8 cellular contexts compared by ENCODE assay signal in the genomic region with DNA sequence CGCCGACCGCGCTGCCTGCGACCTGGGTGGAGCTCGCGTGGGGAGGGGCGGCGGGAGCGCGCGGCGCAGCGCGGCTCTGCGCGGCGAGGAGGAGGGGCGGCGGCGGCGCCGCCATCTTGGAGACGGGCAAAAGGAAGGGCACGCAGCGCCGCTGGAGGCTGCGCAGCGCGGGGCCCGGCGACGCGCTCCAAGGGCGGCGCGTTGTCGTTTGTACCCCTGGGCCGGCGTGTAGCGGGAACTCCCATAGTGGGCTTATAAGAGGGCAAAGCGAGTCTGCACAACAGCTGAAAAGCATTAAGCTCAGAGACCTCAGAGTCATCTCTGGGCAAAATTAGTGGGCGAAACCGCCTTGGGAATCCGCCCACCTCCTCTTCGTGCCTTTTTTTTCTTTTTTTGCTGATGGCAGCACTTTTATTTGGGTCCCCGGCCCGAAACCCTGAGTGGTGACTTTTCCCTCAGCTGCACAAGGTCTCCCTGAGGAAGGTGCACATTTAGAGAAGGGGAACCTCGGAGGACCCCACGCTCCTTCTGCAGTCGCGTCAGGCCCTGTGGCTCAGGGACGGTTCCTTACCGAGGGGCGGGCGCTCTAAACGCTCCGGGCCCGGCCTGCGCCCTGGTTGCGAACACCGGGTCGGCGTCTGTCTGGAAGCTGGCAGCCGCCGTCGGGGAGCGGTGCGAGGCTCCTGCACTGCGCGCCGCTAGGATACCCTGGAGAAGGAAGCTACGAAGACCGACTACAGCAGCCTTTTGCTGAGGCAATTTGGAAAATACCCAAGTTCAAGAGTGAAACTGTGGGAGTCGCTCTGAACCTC. TPM values are rescaled to one million over a fixed set of nuclear protein-coding genes. Genes with fewer than 3 reads are reported as not detected.
DNase-seq lines count a peak whose midpoint lies in the region; ATAC-seq and TF ChIP-seq lines count a peak whose summit lies in the region.

No MANE protein-coding gene starts in this region.

- H2AK9ac ChIP-seq in IMR-90 (replicated peaks; ENCODE audit: low read depth, low read length, poor library complexity): peak overlapping the region; percentile 74

- H3K27ac Mint-ChIP-seq in naive thymus-derived CD8-positive, alpha-beta T cell: peak overlapping the region; percentile 54 to 96 (median 94)
- H3K27ac Mint-ChIP-seq in stimulated activated naive B cell treated with anti-CD40 and anti-IgM and Interleukin-4, amounts not matched to agents 10 μg/mL and 1 μg/mL and 100 μg/mL, for 72 hours: peak overlapping the region; percentile 97

- DNase-seq in DMS153 (lab: John Stamatoyannopoulos, UW) (peak; percentile 79), IMR-90 (peak; percentile 80), activated T-helper 1 cell treated with Interleukin-2 at 50 U/mL for 16 hours (ENCODE audit: low read depth) (peak; percentile 87), fibroblast of lung (ENCODE audit: low read depth in 2 of 2) (peak; percentile 80 to 83)
- peak; percentile 76 to 91 (median 85) for DNase-seq in naive thymus-derived CD8-positive, alpha-beta T cell
- peak; percentile 85 for DNase-seq in stimulated activated naive B cell treated with anti-CD40 and anti-IgM and Interleukin-4, amounts not matched to agents 10 μg/mL and 1 μg/mL and 100 μg/mL, for 72 hours

- H3K27me3 Mint-ChIP-seq in naive thymus-derived CD8-positive, alpha-beta T cell: no peaks in the 10 kb centered on the region
- no peaks in the 10 kb centered on the region for H3K27me3 Mint-ChIP-seq in stimulated activated naive B cell treated with anti-CD40 and anti-IgM and Interleukin-4, amounts not matched to agents 10 μg/mL and 1 μg/mL and 100 μg/mL, for 72 hours

- POLR2A ChIA-PET in IMR-90 (lab: Charles Lee; ENCODE audit: unreplicated experiment): no interaction called here
- POLR2A ChIA-PET in naive thymus-derived CD8-positive, alpha-beta T cell (lab: Charles Lee): interaction anchor here (0.6 to 3.5 kb wide), 23 partner anchors 9 to 1119 kb away, joined by 3 to 67 read pairs (median 4); a partner anchor contains a TSS

- peak overlapping the region; percentile 63 for H3K56ac ChIP-seq in IMR-90 (ENCODE audit: extremely low read depth, insufficient read depth, low read length)

- no peaks in the 10 kb centered on the region for H3K27me3 ChIP-seq in IMR-90 (ENCODE audit: control insufficient read depth, insufficient read depth, low read length)
- no peaks in the 10 kb centered on the region for H3K27me3 ChIP-seq in fibroblast of lung (ENCODE audit: control insufficient read depth, insufficient read depth, low read length)

- CTCF ChIA-PET in IMR-90 (lab: Yijun Ruan, JAX): interaction anchor here (0.6 to 2.2 kb wide), 6 partner anchors 13 to 290 kb away, joined by 3 to 14 read pairs (median 4); no protein-coding TSS in a partner anchor

- H3K79me1 ChIP-seq in IMR-90 (ENCODE audit: low read depth in 1 of 2, low read length in 2 of 2): peaks cover 6 to 17% of the 10 kb centered on the region in 2 experiments; a peak in 2 of 4 replicates

- no peak for TF ChIP-seq RAD21 in IMR-90 (IDR thresholded peaks at IDR 0.05; ENCODE audit: low read length)

- H3K36me3 ChIP-seq in IMR-90 (ENCODE audit: control insufficient read depth, insufficient read depth, low read length) (no peaks in the 10 kb centered on the region), fibroblast of lung (ENCODE audit: control insufficient read depth, insufficient read depth, low read length) (no peaks in the 10 kb centered on the region)

- no TSS peak for BruUV-seq in IMR-90 (replicated peaks; lab: Mats Ljungman, UMichigan)

- no peak overlapping the region for H2BK15ac ChIP-seq in IMR-90 (ENCODE audit: low read depth, low read length)

- peaks cover 19 to 44% (median 34%) of the 10 kb centered on the region in 4 donors for H3K4me1 Mint-ChIP-seq in naive thymus-derived CD8-positive, alpha-beta T cell
- peaks cover 11 to 37% of the 10 kb centered on the region in 2 donors for H3K4me1 Mint-ChIP-seq in stimulated activated naive B cell treated with anti-CD40 and anti-IgM and Interleukin-4, amounts not matched to agents 10 μg/mL and 1 μg/mL and 100 μg/mL, for 72 hours

- H2BK5ac ChIP-seq in IMR-90 (ENCODE audit: low read depth, low read length, poor library complexity, severe bottlenecking): peak overlapping the region; percentile 52

- no peak overlapping the region for H2AK5ac ChIP-seq in IMR-90 (ENCODE audit: low read depth, low read length)

- peak overlapping the region; percentile 69 for H3K9ac ChIP-seq in IMR-90 (ENCODE audit: low read depth, low read length)
- peak overlapping the region; percentile 76 for H3K9ac ChIP-seq in fibroblast of lung (ENCODE audit: insufficient read depth, low read length)

- H3K18ac ChIP-seq in IMR-90 (ENCODE audit: low read depth, low read length): peak overlapping the region; percentile 10

- H3K79me2 ChIP-seq in fibroblast of lung (ENCODE audit: control insufficient read depth, insufficient read depth, low read length): peaks cover 43% of the 10 kb centered on the region

- dilution Hi-C loops in IMR-90 (cut with HindIII; ENCODE audit: low sequenced_read_pairs, unreplicated experiment): no loop called here

- peak overlapping the region; percentile 86 for H4K5ac ChIP-seq in IMR-90 (ENCODE audit: low read depth, low read length)

- peak overlapping the region; percentile 53 for H4K91ac ChIP-seq in IMR-90 (ENCODE audit: insufficient read depth, low read depth, low read length)

- peak overlapping the region; percentile 91 to 93 for H4K8ac ChIP-seq in IMR-90 (ENCODE audit: low read depth in 2 of 2, low read length in 2 of 2)

- no peaks in the 10 kb centered on the region for H3K9me3 ChIP-seq in IMR-90 (ENCODE audit: control insufficient read depth, insufficient read depth, low read length)
- no peaks in the 10 kb centered on the region for H3K9me3 ChIP-seq in fibroblast of lung (ENCODE audit: control insufficient read depth, insufficient read depth, low read depth, low read length)

- H3K9me1 ChIP-seq in IMR-90 (ENCODE audit: insufficient read depth, low read length): peaks cover 6% of the 10 kb centered on the region; the same call in 1 of the 2 replicates

- WGBS in IMR-90 (ENCODE audit: extremely low coverage in 2 of 2, insufficient read length in 1 of 2), 2 experiments: 5% methylated on average over 19 of the region's 75 CpGs; no CpG with 5 or more reads in 1 of the 2 experiments

- H3K27ac ChIP-seq in IMR-90 (ENCODE audit: insufficient read depth, low read length) (peak overlapping the region; percentile 66), fibroblast of lung (ENCODE audit: insufficient read depth, low read length) (peak overlapping the region; percentile 77)

- no peak for TF ChIP-seq POLR2A in IMR-90 (IDR thresholded peaks at IDR 0.05; ENCODE audit: low read depth, low read length)

- peak overlapping the region; percentile 55 for H3K4me3 ChIP-seq in IMR-90 (ENCODE audit: insufficient read depth, low read depth, low read length)
- H3K4me3 ChIP-seq in fibroblast of lung (replicated peaks in 1 of 4; ENCODE audit: control extremely low read depth in 1 of 4, insufficient read depth in 1 of 4, low read depth in 3 of 4, low read length in 4 of 4): peak overlapping the region; percentile 69 to 88 (median 74)

- peak overlapping the region; percentile 83 to 94 (median 88) for H3K4me3 Mint-ChIP-seq in naive thymus-derived CD8-positive, alpha-beta T cell
- H3K4me3 Mint-ChIP-seq in stimulated activated naive B cell treated with anti-CD40 and anti-IgM and Interleukin-4, amounts not matched to agents 10 μg/mL and 1 μg/mL and 100 μg/mL, for 72 hours: peak overlapping the region; percentile 90 to 94

- in situ Hi-C loops in IMR-90 (cut with MboI; ENCODE audit: low sequenced_read_pairs): loop anchor here (25.0 kb wide), 1 partner anchor 686 kb away; a partner anchor contains a TSS

- TF ChIP-seq CTCF in IMR-90 (conservative IDR thresholded peaks at IDR 0.05; ENCODE audit: low read depth, low read length): no peak
- no peak for TF ChIP-seq CTCF in fibroblast of lung (conservative IDR thresholded peaks at IDR 0.05 in 1 of 2, IDR thresholded peaks at IDR 0.05 in 1 of 2; ENCODE audit: low read depth in 1 of 2, low read length in 2 of 2)

- H3K23ac ChIP-seq in IMR-90 (ENCODE audit: low read depth, low read length): peak overlapping the region; percentile 80

- H4K20me1 ChIP-seq in IMR-90 (ENCODE audit: insufficient read depth, low read length) (peaks cover 32% of the 10 kb centered on the region), fibroblast of lung (ENCODE audit: control insufficient read depth, extremely low read depth, insufficient read depth, low read length) (no peaks in the 10 kb centered on the region)

- peak overlapping the region; percentile 95 for H2AFZ ChIP-seq in IMR-90 (replicated peaks; ENCODE audit: low read length, poor library complexity)
- peak overlapping the region; percentile 95 for H2AFZ ChIP-seq in fibroblast of lung (ENCODE audit: low read length)

- no peaks in the 10 kb centered on the region for H3K9me3 Mint-ChIP-seq in naive thymus-derived CD8-positive, alpha-beta T cell
- H3K9me3 Mint-ChIP-seq in stimulated activated naive B cell treated with anti-CD40 and anti-IgM and Interleukin-4, amounts not matched to agents 10 μg/mL and 1 μg/mL and 100 μg/mL, for 72 hours: no peaks in the 10 kb centered on the region

- intact Hi-C loops in IMR-90 (cut with micrococcal nuclease): loop anchor here (1.0 kb wide), 1 partner anchor 19 kb away; a partner anchor contains a TSS

- no peaks in the 10 kb centered on the region; the same call in 1 of the 2 replicates for H3K4me1 ChIP-seq in IMR-90 (ENCODE audit: control insufficient read depth, insufficient read depth, low read length)
- H3K4me1 ChIP-seq in fibroblast of lung (ENCODE audit: control insufficient read depth, extremely low read depth, insufficient read depth, low read length): peaks cover 2% of the 10 kb centered on the region

- peak overlapping the region; percentile 68 for H3K4ac ChIP-seq in IMR-90 (ENCODE audit: low read depth, low read length)

- peak overlapping the region; percentile 75 for H3K14ac ChIP-seq in IMR-90 (replicated peaks; ENCODE audit: low read depth, low read length)

- 0 out of 2 replicates have a peak overlapping the region, but pooled peaks have one; percentile 3 for H2BK120ac ChIP-seq in IMR-90 (ENCODE audit: low read depth, low read length)

- H3K4me2 ChIP-seq in IMR-90 (ENCODE audit: low read depth, low read length) (peak overlapping the region; percentile 90), fibroblast of lung (ENCODE audit: extremely low read depth, insufficient read depth, low read length) (peak overlapping the region; percentile 93)

- no peaks in the 10 kb centered on the region for H3K36me3 Mint-ChIP-seq in naive thymus-derived CD8-positive, alpha-beta T cell
- peaks cover 0 to 9% of the 10 kb centered on the region in 2 donors for H3K36me3 Mint-ChIP-seq in stimulated activated naive B cell treated with anti-CD40 and anti-IgM and Interleukin-4, amounts not matched to agents 10 μg/mL and 1 μg/mL and 100 μg/mL, for 72 hours

- ATAC-seq in GM21528 (IDR thresholded peaks at IDR 0.05; ENCODE audit: low FRiP score, unreplicated experiment): peak; percentile 88
- ATAC-seq in IMR-90 (ENCODE audit: low read depth): peak; percentile 96
- peak; percentile 89 to 91 for ATAC-seq in naive thymus-derived CD8-positive, alpha-beta T cell
- ATAC-seq in stimulated activated naive B cell treated with anti-CD40 and anti-IgM and Interleukin-4, amounts not matched to agents 10 μg/mL and 1 μg/mL and 100 μg/mL, for 72 hours (replicated peaks): peak; percentile 92 to 94

- H2BK20ac ChIP-seq in IMR-90 (ENCODE audit: low read depth, low read length): no peak overlapping the region

RNA-seq across cellular contexts. Expression of a gene that starts 0.4 kb away (rescaled TPM):
- total RNA-seq in IMR-90 (2012; rRNA removed) (59.9 and 64.4 TPM in 2 replicates), fibroblast of lung (40.6 and 48.0 TPM in 2 replicates)
- polyA plus RNA-seq in IMR-90 (2012; rRNA removed) (36.8 and 39.0 TPM in 2 replicates), fibroblast of lung (63.4 and 64.6 TPM in 2 replicates)
- 11.1 and 17.7 TPM in 2 replicates for polyA plus RNA-seq in IMR-90 (2012; cell fraction: cytosol; rRNA removed)
- polyA plus RNA-seq in IMR-90 (2012; cell fraction: nucleus; rRNA removed; ENCODE audit: low replicate concordance): 4.8 and 25.7 TPM in 2 replicates
- polyA plus RNA-seq in PFSK-1 (2012; ENCODE audit: insufficient read length, low read depth): 26.0 TPM
- polyA plus RNA-seq in fibroblast of lung (2012): 38.2 and 42.1 TPM in 2 replicates
- 23.1 and 24.1 TPM in 2 replicates for polyA minus RNA-seq in fibroblast of lung (ENCODE audit: low replicate concordance)
- 10 to 100 TPM; 48.2 to 50.9 TPM for total RNA-seq in naive thymus-derived CD8-positive, alpha-beta T cell
- 10 to 100 TPM; 44.6 to 58.2 (median 57.2) TPM for polyA plus RNA-seq in naive thymus-derived CD8-positive, alpha-beta T cell

RNA-seq across cellular contexts. Expression of a gene that starts 19.5 kb away (rescaled TPM):
- 33.6 and 39.8 TPM in 2 replicates for total RNA-seq in IMR-90 (2012; rRNA removed)
- 30.5 and 37.4 TPM in 2 replicates for polyA plus RNA-seq in IMR-90 (2012; rRNA removed)
- 7.8 and 12.8 TPM in 2 replicates for polyA plus RNA-seq in IMR-90 (2012; cell fraction: cytosol; rRNA removed)
- 14.2 and 47.4 TPM in 2 replicates for polyA plus RNA-seq in IMR-90 (2012; cell fraction: nucleus; rRNA removed; ENCODE audit: low replicate concordance)
- 25.0 TPM for polyA plus RNA-seq in PFSK-1 (2012; ENCODE audit: insufficient read length, low read depth)
- 16.3 and 21.3 TPM in 2 replicates for total RNA-seq in fibroblast of lung
- 47.1 and 51.6 TPM in 2 replicates for polyA plus RNA-seq in fibroblast of lung
- polyA plus RNA-seq in fibroblast of lung (2012): 44.9 and 52.3 TPM in 2 replicates
- polyA minus RNA-seq in fibroblast of lung (ENCODE audit: low replicate concordance): 59.8 and 72.0 TPM in 2 replicates
- 10 to 100 TPM; 61.4 to 70.0 TPM for total RNA-seq in naive thymus-derived CD8-positive, alpha-beta T cell
- polyA plus RNA-seq in naive thymus-derived CD8-positive, alpha-beta T cell: 10 to 100 TPM; 39.6 to 42.3 (median 40.8) TPM

Comparison
In these comparisons a context has a peak if more than half of its experiments do, and no peak if none do; other contexts are left out.
1. Peak in every context shown above with its lines: DNase-seq, ATAC-seq, H3K4me3 ChIP-seq and H3K27ac ChIP-seq.